Comparison of ENCODE assay signal across 8 cellular contexts in the genomic region with DNA sequence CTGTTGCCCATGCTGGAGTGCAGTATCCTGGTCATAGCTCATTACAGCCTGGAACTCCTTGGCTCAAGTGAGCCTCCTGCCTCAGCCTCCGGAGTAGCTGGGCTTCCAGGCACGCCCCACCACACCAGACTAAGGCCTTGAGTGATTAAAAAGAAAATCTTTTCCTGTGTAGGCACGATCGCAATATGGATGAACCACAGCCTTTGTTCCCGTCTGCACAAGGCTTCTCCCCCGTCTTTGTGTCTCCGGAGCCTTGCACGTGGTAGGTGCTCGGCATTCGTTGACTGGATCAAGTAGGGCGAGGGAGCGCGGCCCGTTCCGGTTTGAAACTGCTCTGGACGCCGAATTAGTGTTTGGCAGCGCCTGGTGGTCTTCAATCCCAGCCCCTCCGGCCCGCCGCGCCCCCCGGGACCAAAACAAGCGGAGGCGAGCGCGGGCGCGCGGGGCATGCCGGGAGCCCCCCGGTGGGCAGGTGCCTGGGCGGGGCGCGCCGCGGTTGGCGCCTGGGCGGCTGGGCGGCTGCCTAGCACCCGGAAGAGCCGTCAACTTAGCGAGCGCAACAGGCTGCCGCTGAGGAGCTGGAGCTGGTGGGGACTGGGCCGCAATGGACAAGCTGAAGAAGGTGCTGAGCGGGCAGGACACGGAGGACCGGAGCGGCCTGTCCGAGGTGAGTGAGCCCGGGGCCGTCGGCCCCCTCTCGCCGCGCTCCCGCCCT. TPM values are rescaled to one million over a fixed set of nuclear protein-coding genes. Genes with fewer than 3 reads are reported as not detected.
DNase-seq lines count a peak whose midpoint lies in the region; ATAC-seq and TF ChIP-seq lines count a peak whose summit lies in the region.

SFT2D2 (plus strand) TSS at position 529 of the 715 bp plus-strand sequence; CDS start at position 605, 76 bp downstream.

- H3K4me3 ChIP-seq in colonic mucosa, result peak within 1 kb of the TSS; percentile 62

- peak; percentile 90 for ATAC-seq in GM19035 (IDR thresholded peaks at IDR 0.05; ENCODE audit: unreplicated experiment)
- ATAC-seq in HG03342 (IDR thresholded peaks at IDR 0.05; ENCODE audit: unreplicated experiment), result peak; percentile 71

- no peaks in the 10 kb centered on the region for H3K9me3 ChIP-seq in colonic mucosa

- DNase-seq in AG20443 (ENCODE audit: low spot score) (peak; percentile 94), NCI-H460 (ENCODE audit: extremely low read depth, low read depth) (peak; percentile 77), colonic mucosa (peak; percentile 83), left kidney (ENCODE audit: low read depth, low spot score) (peak; percentile 94)
- peak; percentile 84 for DNase-seq in activated CD4-positive, alpha-beta T cell treated with anti-CD3 and anti-CD28 coated beads for 48 hours
- DNase-seq in stimulated activated CD4-positive, alpha-beta T cell treated with anti-CD3 and anti-CD28 coated beads, Interleukin-2, amount 100 ng/mL, for 24 hours, result peak; percentile 79 to 82

- H3K27ac ChIP-seq in colonic mucosa, result peak within 1 kb of the TSS; percentile 71

- H3K4me1 ChIP-seq in colonic mucosa, result peaks cover 4% of the 10 kb centered on the region

- H3K36me3 ChIP-seq in colonic mucosa, result no peaks in the 10 kb centered on the region

- intact Hi-C loops in colonic mucosa (cut with DNase I), result no loop called here

- H3K27me3 ChIP-seq in colonic mucosa, result no peaks in the 10 kb centered on the region

- H3K9ac ChIP-seq in colonic mucosa (ENCODE audit: low read depth in 2 of 2, low read length in 2 of 2), result peak within 1 kb of the TSS; percentile 81 to 92

- no peak for TF ChIP-seq CTCF in colonic mucosa (IDR thresholded peaks at IDR 0.05)

RNA-seq across cellular contexts. Expression of gene SFT2D2, which starts in this region (rescaled TPM):
- 38.7 and 39.3 TPM in 2 replicates for total RNA-seq in NCI-H460 (2014; rRNA removed; shearing (Covaris generic))
- 19.7 and 29.4 TPM in 2 replicates for polyA plus RNA-seq in NCI-H460 (2014; cell fraction: nucleus; rRNA removed)
- total RNA-seq in colonic mucosa, result 10 to 100 TPM; 70.9 to 84.5 TPM

Comparison
In these comparisons a context has a peak if more than half of its experiments do, and no peak if none do; other contexts are left out.
1. Peak in every context shown above with its lines: DNase-seq, ATAC-seq, H3K4me3 ChIP-seq and H3K27ac ChIP-seq.